17 cellular contexts compared by ENCODE assay signal in the genomic region with DNA sequence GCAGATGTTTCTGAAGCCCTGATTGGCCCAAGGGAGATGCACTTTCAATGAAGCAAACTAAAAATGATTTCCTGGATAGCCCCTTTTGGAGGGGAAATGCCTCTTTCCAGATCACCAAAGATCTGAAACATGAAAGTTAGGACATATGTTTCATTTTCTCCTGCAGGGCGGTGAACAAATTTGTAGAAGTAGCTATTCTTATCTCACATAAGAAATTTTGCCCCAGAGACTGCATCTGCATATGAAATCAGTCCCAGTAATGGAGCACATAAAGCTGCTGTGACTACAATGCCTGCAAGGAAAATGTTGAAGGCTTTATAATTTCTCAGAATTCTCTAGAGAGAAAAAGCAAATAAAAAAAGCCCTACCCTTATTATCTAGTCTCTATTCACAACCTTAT. TPM values are rescaled to one million over a fixed set of nuclear protein-coding genes. Genes with fewer than 3 reads are reported as not detected.
DNase-seq lines count a peak whose midpoint lies in the region; ATAC-seq and TF ChIP-seq lines count a peak whose summit lies in the region.
"Had no signal": no experiment of that assay in that cellular context is flagged by ENCODE, and none has a peak within 500 bp of the region (broad histone marks: within the 10 kb centered on the region; RNA-seq: fewer than 3 reads in every experiment).

No MANE protein-coding gene starts in this region.

- peak overlapping the region in 1 of 11 experiments; percentile 40; a peak in 1 of 22 replicates for H3K27ac ChIP-seq in BLaER1 treated with 17β-estradiol and CSF1 and Interleukin-3, amounts not matched to agents 10 nM and 100 nM
- H3K27ac ChIP-seq in trophoblast cell (ENCODE audit: low read depth, low read length), result no peak overlapping the region

- no peak overlapping the region for H3K18ac ChIP-seq in trophoblast cell (ENCODE audit: low read length)

- no peak overlapping the region for H2BK12ac ChIP-seq in trophoblast cell (ENCODE audit: low read length)

- H3K4ac ChIP-seq in trophoblast cell (ENCODE audit: low read depth, low read length), result no peak overlapping the region

- no peaks in the 10 kb centered on the region for H4K20me1 ChIP-seq in BLaER1 treated with 17β-estradiol and CSF1 and Interleukin-3, amounts not matched to agents 10 nM and 100 nM

- no peak overlapping the region for H3K23ac ChIP-seq in trophoblast cell (ENCODE audit: low read length)

- no peak overlapping the region for H4K91ac ChIP-seq in trophoblast cell (ENCODE audit: low read depth, low read length)

- WGBS in trophoblast cell (ENCODE audit: extremely low coverage, insufficient coverage, insufficient read length), result no CpG with 5 or more reads among the region's 1 CpG

- no peaks in the 10 kb centered on the region for H3K9me3 ChIP-seq in BLaER1 treated with 17β-estradiol and CSF1 and Interleukin-3, amounts not matched to agents 10 nM and 100 nM (replicated peaks in 1 of 11)
- no peaks in the 10 kb centered on the region for H3K9me3 ChIP-seq in trophoblast cell (ENCODE audit: insufficient read depth, low read depth, low read length)

- no peaks in the 10 kb centered on the region for H3K36me3 ChIP-seq in BLaER1 treated with 17β-estradiol and CSF1 and Interleukin-3, amounts not matched to agents 10 nM and 100 nM
- H3K36me3 ChIP-seq in trophoblast cell (ENCODE audit: control insufficient read depth in 1 of 2, insufficient read depth in 2 of 2, low read length in 2 of 2), result no peaks in the 10 kb centered on the region

- H2BK5ac ChIP-seq in trophoblast cell (ENCODE audit: low read depth, low read length, poor library complexity), result no peak overlapping the region

- no peaks in the 10 kb centered on the region for H3K27me3 ChIP-seq in BLaER1 treated with 17β-estradiol and CSF1 and Interleukin-3, amounts not matched to agents 10 nM and 100 nM
- no peaks in the 10 kb centered on the region for H3K27me3 ChIP-seq in trophoblast cell (ENCODE audit: insufficient read depth, low read length)

- no peak overlapping the region for H3K14ac ChIP-seq in trophoblast cell (ENCODE audit: low read length)

- H2BK120ac ChIP-seq in trophoblast cell (ENCODE audit: insufficient read depth, low read length, poor library complexity), result no peak overlapping the region

- no peak overlapping the region for H2AFZ ChIP-seq in trophoblast cell (ENCODE audit: insufficient read depth, low read length, poor library complexity)
- H2AFZ ChIP-seq: GM23338 had no signal

- H3K79me2 ChIP-seq in trophoblast cell (ENCODE audit: control insufficient read depth, insufficient read depth, low read length, poor library complexity), result no peaks in the 10 kb centered on the region

- H4K12ac ChIP-seq in trophoblast cell (ENCODE audit: low read depth, low read length), result no peak overlapping the region

- no peak overlapping the region for H4K8ac ChIP-seq in trophoblast cell (ENCODE audit: low read depth, low read length)

- H3K4me1 ChIP-seq in BLaER1 treated with 17β-estradiol and CSF1 and Interleukin-3, amounts not matched to agents 10 nM and 100 nM, result peaks cover 0 to 21% (median 15%) of the 10 kb centered on the region in 10 experiments; a peak in 13 of 20 replicates
- H3K4me1 ChIP-seq in trophoblast cell (ENCODE audit: control insufficient read depth in 1 of 2, insufficient read depth in 2 of 2, low read length in 2 of 2), result no peaks in the 10 kb centered on the region

- ATAC-seq in SK-N-SH treated with all-trans-retinoic acid at 6 μM for 48 hours, result no peak
- no peak for ATAC-seq in HG03280 (IDR thresholded peaks at IDR 0.05; ENCODE audit: unreplicated experiment)
- ATAC-seq: GM23338 had no signal

- no peak overlapping the region for H3K9ac ChIP-seq in BLaER1 treated with 17β-estradiol and CSF1 and Interleukin-3, amounts not matched to agents 10 nM and 100 nM
- H3K9ac ChIP-seq in trophoblast cell (ENCODE audit: low read length), result no peak overlapping the region

- H3K4me3 ChIP-seq in BLaER1 treated with 17β-estradiol and CSF1 and Interleukin-3, amounts not matched to agents 10 nM and 100 nM, result no peak overlapping the region
- H3K4me3 ChIP-seq in trophoblast cell (ENCODE audit: low read depth, low read length), result no peak overlapping the region
- H3K4me3 ChIP-seq: GM23338 had no signal

- H3K79me1 ChIP-seq in trophoblast cell (ENCODE audit: low read length), result no peaks in the 10 kb centered on the region

- DNase-seq in NCI-H1436 (lab: John Stamatoyannopoulos, UW) (peak; percentile 84), NOMO-1 treated with dmso at 0.1 percent for 144 hours (lab: John Stamatoyannopoulos, UW; ENCODE audit: unreplicated experiment) (no peak), trophoblast cell (no peak)
- DNase-seq in activated CD8-positive, alpha-beta memory T cell treated with anti-CD3 and anti-CD28 coated beads, Interleukin-2, amount 50 U/mL, for 4 hours, result no peak
- DNase-seq: CD4-positive, CD25-positive, alpha-beta regulatory T cell; DMS79; HCEC 1CT; KBM-7; NCI-H1092 treated with DMSO at 0.1 percent for 48 hours; NCI-H2029 treated with DMSO at 0.1 percent for 48 hours; NCI-H446; NCI-H526; SIG-M5 had no signal

- peak overlapping the region in 8 of 11 experiments; percentile 21 to 65 (median 48); a peak in 14 of 22 replicates for H3K4me2 ChIP-seq in BLaER1 treated with 17β-estradiol and CSF1 and Interleukin-3, amounts not matched to agents 10 nM and 100 nM
- no peak overlapping the region for H3K4me2 ChIP-seq in trophoblast cell (ENCODE audit: low read length)
- H3K4me2 ChIP-seq: GM23338 had no signal

- no peak overlapping the region for H2AK5ac ChIP-seq in trophoblast cell (ENCODE audit: low read length)

TF ChIP-seq in SK-N-SH treated with all-trans-retinoic acid at 6 μM for 48 hours, 23 proteins besides CTCF, POLR2A, EP300 and RAD21:
- TF ChIP-seq ZNF70 (CRISPR knock-in tag; IDR thresholded peaks at IDR 0.05), result peak; percentile 98
- no peak for TF ChIP-seq BACH2 (CRISPR knock-in tag; IDR thresholded peaks at IDR 0.05; ENCODE audit: borderline replicate concordance)

RNA-seq across cellular contexts. Expression of a gene that starts 55.9 kb away (rescaled TPM):
- 4.1 and 4.3 TPM in 2 replicates for polyA plus RNA-seq in trophoblast cell (2013)
- polyA plus RNA-seq: CD4-positive, CD25-positive, alpha-beta regulatory T cell had no signal
